22 cellular contexts compared by ENCODE assay signal in the genomic region with DNA sequence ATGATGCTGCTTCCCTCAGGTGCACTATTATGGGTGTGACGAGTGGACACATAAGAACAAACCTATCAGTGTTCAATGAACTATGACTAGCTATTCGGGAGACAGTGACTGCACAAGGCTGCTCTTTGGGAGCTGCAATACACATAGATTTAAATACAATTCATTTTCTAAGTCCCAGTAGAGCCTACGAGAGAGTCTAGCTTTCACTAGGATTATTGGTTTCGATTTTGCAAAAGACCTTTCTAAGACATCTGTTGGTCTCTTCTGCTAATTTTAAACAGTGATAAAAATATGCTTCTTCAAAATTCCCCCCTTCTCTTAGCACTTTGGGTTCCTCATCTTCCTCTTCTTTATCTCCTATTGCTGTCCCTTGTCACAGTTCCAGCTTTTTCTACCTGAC.
"Had no signal": no experiment of that assay in that cellular context is flagged by ENCODE, and none has a peak within 500 bp of the region (broad histone marks: within the 10 kb centered on the region; RNA-seq: fewer than 3 reads in every experiment).

No MANE protein-coding gene starts in this region.

- H3K27me3 ChIP-seq: colonic mucosa, left lung, suprapubic skin, transverse colon, uterus had no signal

- H3K4me3 ChIP-seq: colonic mucosa, left lung, suprapubic skin, transverse colon, uterus had no signal

- DNase-seq: activated CD4-positive, CD25-positive, alpha-beta regulatory T cell treated with anti-CD3 and anti-CD28 coated beads, Interleukin-2, amount 50 U/mL, for 72 hours; activated CD8-positive, alpha-beta memory T cell treated with anti-CD3 and anti-CD28 coated beads for 24 hours; activated CD8-positive, alpha-beta memory T cell treated with anti-CD3 and anti-CD28 coated beads, Interleukin-2, amount 50 U/mL, for 48 hours; activated effector memory CD4-positive, alpha-beta T cell treated with Interleukin-2 at 50 U/mL for 16 hours; activated naive CD4-positive, alpha-beta T cell treated with anti-CD3 and anti-CD28 coated beads, Interleukin-2, amount 10 ng/mL, durations not matched to agents 7 days and 5 days; activated naive CD8-positive, alpha-beta T cell treated with anti-CD3 and anti-CD28 coated beads, Interleukin-2, amount 50 U/mL, for 24 hours; activated T-cell treated with anti-CD3 and anti-CD28 coated beads, Interleukin-2, amount 50 U/mL, for 48 hours; anterior cingulate cortex; central memory CD4-positive, alpha-beta T cell; colonic mucosa; endodermal cell; foreskin melanocyte; head of caudate nucleus; left lung; nucleus accumbens; posterior cingulate gyrus; stimulated activated naive CD8-positive, alpha-beta T cell treated with anti-CD3 and anti-CD28 coated beads, Interleukin-15, amount 100 ng/mL, for 72 hours; transverse colon; uterus had no signal

- H3K9me3 ChIP-seq: colonic mucosa, left lung, suprapubic skin, transverse colon, uterus had no signal

- ATAC-seq: activated naive CD8-positive, alpha-beta T cell treated with anti-CD3 and anti-CD28 coated beads, Interleukin-2, amount 50 U/mL, for 24 hours; left lung; natural killer cell treated with Interleukin-12 subunit alpha and Interleukin-12 subunit beta and Interleukin-15 and Interleukin-18, amount 100 ng/mL, for 72 hours; stimulated activated naive CD8-positive, alpha-beta T cell treated with anti-CD3 and anti-CD28 coated beads, Interleukin-15, amount 100 ng/mL, for 72 hours had no signal

- H3K4me1 ChIP-seq: colonic mucosa, left lung, suprapubic skin, transverse colon, uterus had no signal

- H3K36me3 ChIP-seq: colonic mucosa, left lung, suprapubic skin, transverse colon, uterus had no signal

- H3K27ac ChIP-seq: colonic mucosa, left lung, suprapubic skin, transverse colon, uterus, VCaP had no signal
